8 cellular contexts compared by ENCODE assay signal in genomic region chr1:27526569-27527222, GRCh38. TPM values are rescaled to one million over a fixed set of nuclear protein-coding genes. Genes with fewer than 3 reads are reported as not detected.
DNase-seq lines count a peak whose midpoint lies in the region; ATAC-seq and TF ChIP-seq lines count a peak whose summit lies in the region.

No MANE protein-coding gene starts in this region.

- H3K27ac ChIP-seq in right atrium auricular region: peak overlapping the region; percentile 92 to 97
- peak overlapping the region; percentile 68 to 81 for H3K27ac ChIP-seq in left lung

- no peak for DNase-seq in right atrium auricular region (ENCODE audit: low spot score)
- no peak for DNase-seq in cardiac septum (ENCODE audit: low spot score)
- peak; percentile 52 to 61 for DNase-seq in activated T-cell treated with anti-CD3 and anti-CD28 coated beads, Interleukin-2, amount 50 U/mL, for 48 hours
- DNase-seq in left lung: no peak
- no peak for DNase-seq in type B pancreatic cell (ENCODE audit: extremely low spot score, unreplicated experiment)
- no peak for DNase-seq in NCI-H2196 (lab: John Stamatoyannopoulos, UW; ENCODE audit: unreplicated experiment)
- no peak for DNase-seq in NCI-H1105 (lab: John Stamatoyannopoulos, UW)

- H3K9me3 ChIP-seq in right atrium auricular region: no peaks in the 10 kb centered on the region
- H3K9me3 ChIP-seq in left lung: no peaks in the 10 kb centered on the region

- intact Hi-C loops in cardiac septum (cut with DNase I): loop anchor here (5.0 kb wide), 1 partner anchor 36 kb away; no protein-coding TSS in a partner anchor
- intact Hi-C loops in left lung (cut with DNase I): no loop called here

- H3K4me3 ChIP-seq in right atrium auricular region: peak overlapping the region in 1 of 2 donors; percentile 54
- peak overlapping the region in 1 of 2 donors; percentile 19 for H3K4me3 ChIP-seq in left lung

- peaks cover 63% of the 10 kb centered on the region for H3K4me1 Mint-ChIP-seq in type B pancreatic cell (ENCODE audit: unreplicated experiment)

- no peaks in the 10 kb centered on the region for H3K36me3 Mint-ChIP-seq in type B pancreatic cell

- H3K4me3 Mint-ChIP-seq in type B pancreatic cell: peak overlapping the region; percentile 84

- no peaks in the 10 kb centered on the region for H3K36me3 ChIP-seq in right atrium auricular region
- no peaks in the 10 kb centered on the region for H3K36me3 ChIP-seq in left lung

- H3K9me3 Mint-ChIP-seq in type B pancreatic cell: no peaks in the 10 kb centered on the region

- ATAC-seq in left lung (no peak), GM19023 (IDR thresholded peaks at IDR 0.05; ENCODE audit: unreplicated experiment) (no peak)

- H3K4me1 ChIP-seq in right atrium auricular region: peaks cover 0 to 82% of the 10 kb centered on the region in 2 donors
- H3K4me1 ChIP-seq in left lung: peaks cover 51 to 84% of the 10 kb centered on the region in 2 donors

- H3K27me3 Mint-ChIP-seq in type B pancreatic cell: no peaks in the 10 kb centered on the region

- no peak for TF ChIP-seq CTCF in right atrium auricular region (IDR thresholded peaks at IDR 0.05)
- TF ChIP-seq CTCF in left lung (IDR thresholded peaks at IDR 0.05): no peak
- no peak for TF ChIP-seq CTCF in type B pancreatic cell (conservative IDR thresholded peaks at IDR 0.05)

- peak overlapping the region; percentile 94 for H3K27ac Mint-ChIP-seq in type B pancreatic cell

- no peaks in the 10 kb centered on the region for H3K27me3 ChIP-seq in right atrium auricular region
- H3K27me3 ChIP-seq in left lung: peaks cover 0 to 18% of the 10 kb centered on the region in 2 donors

RNA-seq across cellular contexts. Expression of gene WASF2, which starts 36.7 kb away (rescaled TPM):
- 10 to 100 TPM; 20.7 to 49.0 TPM for total RNA-seq in right atrium auricular region
- 59.3 TPM for total RNA-seq in cardiac septum
- total RNA-seq in left lung: 100 to 1,000 TPM; 108 to 138 TPM
- total RNA-seq in type B pancreatic cell (ENCODE audit: low replicate concordance): 113 and 123 TPM in 2 replicates

Comparison
In these comparisons a context has a peak if more than half of its experiments do, and no peak if none do; other contexts are left out.
1. DNase-seq: peak in activated T-cell treated with anti-CD3 and anti-CD28 coated beads, Interleukin-2, amount 50 U/mL, for 48 hours (2 of 2); none in right atrium auricular region (single experiment), cardiac septum (single experiment), left lung (0 of 2), type B pancreatic cell (single experiment), NCI-H2196 (single experiment) and NCI-H1105 (single experiment).